ENCODE assay signal across 8 cellular contexts in genomic region chr14:22570132-22570949, GRCh38. TPM values are rescaled to one million over a fixed set of nuclear protein-coding genes. Genes with fewer than 3 reads are reported as not detected.
DNase-seq lines count a peak whose midpoint lies in the region; ATAC-seq, FAIRE-seq and TF ChIP-seq lines count a peak whose summit lies in the region.

No MANE protein-coding gene starts in this region.

- peak overlapping the region; percentile 62; the same call in 1 of the 2 replicates for H3K4me2 ChIP-seq in MM.1S (ENCODE audit: low read depth, low read length)

- H3K4me3 ChIP-seq in MM.1S (ENCODE audit: low read length) = peak overlapping the region; percentile 39; the same call in 1 of the 2 replicates

- H3K27ac ChIP-seq in MM.1S (ENCODE audit: low read length) = peak overlapping the region; percentile 55; the same call in 1 of the 2 replicates

- no peak for FAIRE-seq in urothelium cell line (lab: Jason Lieb, UNC)

- H3K9me3 ChIP-seq in MM.1S (replicated peaks; ENCODE audit: insufficient read depth, low read length) = no peaks in the 10 kb centered on the region

- H3K9me3 Mint-ChIP-seq in HFFc6 = no peaks in the 10 kb centered on the region

- H3F3A ChIP-seq in MM.1S (ENCODE audit: insufficient read depth, low read length) = peaks cover 20% of the 10 kb centered on the region

- H3K4me1 Mint-ChIP-seq in HFFc6 (ENCODE audit: low read depth) = peaks cover 54% of the 10 kb centered on the region

- no peak overlapping the region for H3K4me3 Mint-ChIP-seq in HFFc6

- H3K9ac ChIP-seq in MM.1S (ENCODE audit: low read length) = peak overlapping the region; percentile 48; the same call in 1 of the 2 replicates

- peak; percentile 88 for ATAC-seq in omental fat pad (ENCODE audit: low FRiP score)

- H4K20me1 ChIP-seq in MM.1S (ENCODE audit: insufficient read depth, low read length) = no peaks in the 10 kb centered on the region

- no peaks in the 10 kb centered on the region for H3K27me3 ChIP-seq in MM.1S (replicated peaks; ENCODE audit: insufficient read depth, low read length)

- H3K79me2 ChIP-seq in MM.1S (ENCODE audit: low read length) = peaks cover 29% of the 10 kb centered on the region

- TF ChIP-seq CTCF in GM10266 (IDR thresholded peaks at IDR 0.05; ENCODE audit: control insufficient read depth, insufficient read depth, low read depth, missing control alignments) = peak; percentile 85
- TF ChIP-seq CTCF in HFFc6 (IDR thresholded peaks at IDR 0.05) = peak; percentile 97
- peak; percentile 93 for TF ChIP-seq CTCF in MM.1S (IDR thresholded peaks at IDR 0.05; ENCODE audit: low read length)
- TF ChIP-seq CTCF in omental fat pad (IDR thresholded peaks at IDR 0.05) = peak in 2 of 3 donors; percentile 72 to 90

- no peaks in the 10 kb centered on the region for H3K27me3 Mint-ChIP-seq in HFFc6 (ENCODE audit: insufficient read depth)

- peaks cover 34% of the 10 kb centered on the region for H3K4me1 ChIP-seq in MM.1S (ENCODE audit: low read length)

- no peak overlapping the region for H2AFZ ChIP-seq in MM.1S (ENCODE audit: low read length)

- peak overlapping the region; percentile 51 for H3K27ac Mint-ChIP-seq in HFFc6

- no peaks in the 10 kb centered on the region for H3K9me2 ChIP-seq in MM.1S (replicated peaks; ENCODE audit: insufficient read depth, low read length)

- DNase-seq in GM10266 (ENCODE audit: extremely low spot score) (peak; percentile 71), HFFc6 (peak; percentile 60), MM.1S (peak; percentile 88), SHP77 (lab: John Stamatoyannopoulos, UW) (peak; percentile 71 to 78), foreskin melanocyte (peak; percentile 61), omental fat pad (ENCODE audit: low spot score) (peak; percentile 75), urothelium cell line (ENCODE audit: low spot score) (peak; percentile 69)
- peak; percentile 90 for DNase-seq in activated effector memory CD4-positive, alpha-beta T cell treated with anti-CD3 and anti-CD28 coated beads, Interleukin-2, amount 50 U/mL, for 16 hours

- H3K36me3 Mint-ChIP-seq in HFFc6 (ENCODE audit: low read depth) = peaks cover 40% of the 10 kb centered on the region

- peaks cover 4% of the 10 kb centered on the region; the same call in 1 of the 2 replicates for H3K36me3 ChIP-seq in MM.1S (replicated peaks; ENCODE audit: insufficient read depth, low read length)

RNA-seq across cellular contexts. Expression of gene DAD1, which starts 18.7 kb away (rescaled TPM):
- total RNA-seq in HFFc6 (2021; fragmentation: NEBNext Ultra II Directional; extraction: Animal tissue kit (Norgen Biotek cat#: 25700)) = 100 to 1,000 TPM; 292 to 311 (median 302) TPM
- 100 to 1,000 TPM; 156 to 272 (median 244) TPM for total RNA-seq in omental fat pad

RNA-seq across cellular contexts. Expression of gene ABHD4, which starts 27.8 kb away (rescaled TPM):
- 10 to 100 TPM; 22.2 to 31.6 (median 27.5) TPM for total RNA-seq in HFFc6 (2021; fragmentation: NEBNext Ultra II Directional; extraction: Animal tissue kit (Norgen Biotek cat#: 25700))
- 10 to 100 TPM; 14.9 to 33.5 (median 21.1) TPM for total RNA-seq in omental fat pad

Comparison
In these comparisons a context has a peak if more than half of its experiments do, and no peak if none do; other contexts are left out.
1. Peak in every context shown above with its lines: DNase-seq, ATAC-seq, H3K4me3 ChIP-seq and H3K27ac ChIP-seq.